Comparison of ENCODE assay signal across 8 cellular contexts in the genomic region with DNA sequence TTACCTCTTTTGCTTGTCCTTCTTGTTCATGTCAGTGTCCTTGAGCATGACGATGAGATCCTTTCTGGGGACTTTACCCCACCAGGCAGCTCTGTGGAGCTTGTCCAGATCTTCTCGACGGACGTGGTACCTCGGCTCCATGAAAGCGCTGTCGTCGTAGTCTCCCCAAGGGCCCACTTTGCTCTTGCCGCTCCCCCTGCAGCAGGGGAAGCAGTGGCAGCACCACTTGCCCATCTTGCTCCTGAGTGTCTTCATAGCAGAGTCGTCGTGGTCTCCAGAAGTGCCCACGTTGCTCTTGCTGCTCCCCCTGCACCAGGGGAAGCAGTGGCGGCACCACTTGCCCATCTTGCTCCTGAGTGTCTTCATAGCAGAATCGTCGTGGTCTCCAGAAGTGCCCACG. TPM values are rescaled to one million over a fixed set of nuclear protein-coding genes. Genes with fewer than 3 reads are reported as not detected.
"Had no signal": no experiment of that assay in that cellular context is flagged by ENCODE, and none has a peak within 500 bp of the region (broad histone marks: within the 10 kb centered on the region; RNA-seq: fewer than 3 reads in every experiment).

No MANE protein-coding gene starts in this region.

RNA-seq across cellular contexts. Expression of a gene that starts 0.4 kb away (rescaled TPM):
- total RNA-seq: NCI-H460, PC-3, PC-9, Right ventricle myocardium inferior, Right ventricle myocardium superior, RPMI7951, SJCRH30, SJSA1 had no signal
